ENCODE assay signal across 8 cellular contexts in genomic region chr10:84194424-84195043, GRCh38. TPM values are rescaled to one million over a fixed set of nuclear protein-coding genes. Genes with fewer than 3 reads are reported as not detected.
A peak's percentile ranks its signal among the peaks of the same experiment; 100 is the strongest.
DNase-seq lines count a peak whose midpoint lies in the region; ATAC-seq and TF ChIP-seq lines count a peak whose summit lies in the region.

Gene CDHR1 (plus strand): TSS chr10:84194537. CDS start chr10:84194761, 224 bp downstream.

- DNase-seq in GM12864 (ENCODE audit: low read depth) (no peak), NCI-H146 treated with DMSO at 0.1 percent for 48 hours (lab: John Stamatoyannopoulos, UW; ENCODE audit: unreplicated experiment) (peak; percentile 46), heart right ventricle (peak; percentile 17 to 48), retinal pigment epithelial cell (ENCODE audit: low read depth) (no peak), Kasumi-1 (lab: John Stamatoyannopoulos, UW) (no peak)
- peak; percentile 65 to 68 for DNase-seq in activated T-cell treated with anti-CD3 and anti-CD28 coated beads, Interleukin-2, amount 50 U/mL, for 48 hours

- peaks cover 4 to 28% (median 12%) of the 10 kb centered on the region in 9 donors for H3K4me1 ChIP-seq in heart right ventricle

- H3K27ac ChIP-seq in heart right ventricle, result no peak within 1 kb of the TSS

- no peak for TF ChIP-seq CTCF in GM12864 (IDR thresholded peaks at IDR 0.05; ENCODE audit: low read depth, low read length, missing control alignments)
- no peak for TF ChIP-seq CTCF in heart right ventricle (IDR thresholded peaks at IDR 0.05)
- TF ChIP-seq CTCF in retinal pigment epithelial cell (conservative IDR thresholded peaks at IDR 0.05; ENCODE audit: low read depth, low read length), result no peak

- H3K4me3 ChIP-seq in GM12864 (ENCODE audit: low read depth, low read length) (peak within 1 kb of the TSS; percentile 49), heart right ventricle (peak within 1 kb of the TSS; percentile 32 to 61 (median 50)), retinal pigment epithelial cell (ENCODE audit: low read length) (peak within 1 kb of the TSS; percentile 31)

- 0 to 1% methylated on average over 50 to 61 of the region's 61 CpGs for WGBS in heart right ventricle, 2 donors

- no peaks in the 10 kb centered on the region for H3K36me3 ChIP-seq in heart right ventricle

- ATAC-seq in GM21825 (IDR thresholded peaks at IDR 0.05; ENCODE audit: unreplicated experiment), result peak; percentile 80
- ATAC-seq in heart right ventricle, result peak; percentile 29 to 66 (median 47)
- ATAC-seq in HG03565 (IDR thresholded peaks at IDR 0.05; ENCODE audit: unreplicated experiment), result no peak

- H3K9me3 ChIP-seq in heart right ventricle, result no peaks in the 10 kb centered on the region

- intact Hi-C loops in heart right ventricle (cut with DNase I), result no loop called here

- peaks cover 10 to 58% (median 45%) of the 10 kb centered on the region in 7 donors for H3K27me3 ChIP-seq in heart right ventricle

RNA-seq across cellular contexts. Expression of gene CDHR1, which starts in this region (rescaled TPM):
- 1 to 10 TPM in 3 of 10 donors, under 1 TPM in 7; 0.12 to 1.3 (median 0.49) TPM for total RNA-seq in heart right ventricle
- under 1 TPM; 0.12 to 0.29 TPM for polyA plus RNA-seq in heart right ventricle

Comparison
In these comparisons a context has a peak if more than half of its experiments do, and no peak if none do; other contexts are left out.
1. DNase-seq: peak in NCI-H146 treated with DMSO at 0.1 percent for 48 hours (single experiment), activated T-cell treated with anti-CD3 and anti-CD28 coated beads, Interleukin-2, amount 50 U/mL, for 48 hours (2 of 2) and heart right ventricle (2 of 2); none in GM12864 (single experiment), retinal pigment epithelial cell (single experiment) and Kasumi-1 (0 of 2).
2. Peak in every context shown above with its lines, with median percentiles within 50 percentile points of each other: H3K4me3 ChIP-seq.